In the genomic region with DNA sequence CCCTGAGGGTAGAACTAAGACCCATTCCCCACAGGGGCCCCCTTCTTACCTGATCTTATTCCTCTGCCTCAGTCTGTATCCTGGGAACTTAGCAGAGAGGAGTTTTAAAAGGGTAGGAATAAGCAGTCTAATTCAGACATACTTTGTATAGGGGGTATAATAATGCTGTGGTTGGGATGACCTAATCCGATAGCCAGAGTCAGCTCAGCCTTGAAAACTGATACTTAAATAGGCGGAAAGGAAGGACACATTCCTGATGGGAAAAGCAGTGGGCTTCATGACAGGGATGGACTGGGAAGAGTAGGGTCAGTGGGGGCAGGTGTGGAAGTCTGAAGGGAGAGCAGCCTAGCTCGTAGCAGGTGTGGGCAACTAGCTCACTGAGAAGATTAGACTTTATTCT, we compare ENCODE assay signal across 13 cellular contexts. TPM values are rescaled to one million over a fixed set of nuclear protein-coding genes. Genes with fewer than 3 reads are reported as not detected.
A peak's percentile ranks its signal among the peaks of the same experiment; 100 is the strongest.
DNase-seq lines count a peak whose midpoint lies in the region; ATAC-seq, FAIRE-seq and TF ChIP-seq lines count a peak whose summit lies in the region.
"Had no signal": no experiment of that assay in that cellular context is flagged by ENCODE, and none has a peak within 500 bp of the region (broad histone marks: within the 10 kb centered on the region; RNA-seq: fewer than 3 reads in every experiment).

No MANE protein-coding gene starts in this region.

- no peak overlapping the region for H3K9ac ChIP-seq in rectal smooth muscle tissue (ENCODE audit: low read length)

- no peak for TF ChIP-seq EP300 in ovary (IDR thresholded peaks at IDR 0.05)

- no peaks in the 10 kb centered on the region for H3K27me3 ChIP-seq in left ventricle myocardium inferior (ENCODE audit: low read depth)
- no peaks in the 10 kb centered on the region for H3K27me3 ChIP-seq in dorsolateral prefrontal cortex
- H3K27me3 ChIP-seq in rectal smooth muscle tissue (ENCODE audit: control insufficient read depth, insufficient read depth, low read length) = no peaks in the 10 kb centered on the region
- no peaks in the 10 kb centered on the region for H3K27me3 ChIP-seq in ovary

- no peak for TF ChIP-seq POLR2A in ovary (IDR thresholded peaks at IDR 0.05)

- no peaks in the 10 kb centered on the region for H3K9me3 ChIP-seq in left ventricle myocardium inferior (replicated peaks)
- H3K9me3 ChIP-seq in ovary = no peaks in the 10 kb centered on the region
- H3K9me3 ChIP-seq: mucosa of descending colon had no signal

- no peak for FAIRE-seq in RCC 7860 (lab: Jason Lieb, UNC)

- 46 to 54% (median 54%) methylated on average over 3 of the region's 3 CpGs for WGBS in ovary, 3 donors

- no peak for DNase-seq in left ventricle myocardium inferior
- no peak for DNase-seq in cardiac septum (ENCODE audit: low spot score)
- no peak for DNase-seq in dorsolateral prefrontal cortex
- no peak for DNase-seq in ovary
- no peak for DNase-seq in RCC 7860 (ENCODE audit: low spot score)
- DNase-seq in NCI-H345 (lab: John Stamatoyannopoulos, UW) = no peak
- DNase-seq: Calu3, KG1, mucosa of descending colon, NCI-H1417 treated with DMSO at 0.1 percent for 48 hours, NCI-H446 had no signal

- no peak for TF ChIP-seq CTCF in left ventricle myocardium inferior (IDR thresholded peaks at IDR 0.05; ENCODE audit: borderline replicate concordance)
- no peak for TF ChIP-seq CTCF in dorsolateral prefrontal cortex (IDR thresholded peaks at IDR 0.05 in 54 of 56, conservative IDR thresholded peaks at IDR 0.05 in 2 of 56; ENCODE audit: low read depth in 1 of 56, partially characterized antibody in 56 of 56)
- no peak for TF ChIP-seq CTCF in ovary (IDR thresholded peaks at IDR 0.05)

- peaks cover 50% of the 10 kb centered on the region for H3K4me1 ChIP-seq in left ventricle myocardium inferior
- H3K4me1 ChIP-seq in rectal smooth muscle tissue (ENCODE audit: control insufficient read depth, insufficient read depth, low read length) = peaks cover 20% of the 10 kb centered on the region
- peaks cover 3% of the 10 kb centered on the region for H3K4me1 ChIP-seq in ovary (ENCODE audit: insufficient read depth)

- no peak for ATAC-seq in GM18861 (IDR thresholded peaks at IDR 0.05; ENCODE audit: unreplicated experiment)

- H3K4me3 ChIP-seq in left ventricle myocardium inferior (no peak overlapping the region), dorsolateral prefrontal cortex (peak overlapping the region in 4 of 59 donors; percentile 2 to 15 (median 6)), rectal smooth muscle tissue (ENCODE audit: low read length) (no peak overlapping the region), ovary (no peak overlapping the region)
- H3K4me3 ChIP-seq: mucosa of descending colon had no signal

- H3K36me3 ChIP-seq in left ventricle myocardium inferior (peaks cover 46% of the 10 kb centered on the region), rectal smooth muscle tissue (ENCODE audit: control insufficient read depth, insufficient read depth, low read length) (peaks cover 26% of the 10 kb centered on the region), ovary (no peaks in the 10 kb centered on the region)

- H3K27ac ChIP-seq in left ventricle myocardium inferior (replicated peaks) = peak overlapping the region; percentile 78
- H3K27ac ChIP-seq in dorsolateral prefrontal cortex = peak overlapping the region in 56 of 59 donors; percentile 3 to 86 (median 66)
- H3K27ac ChIP-seq in rectal smooth muscle tissue (ENCODE audit: low read depth, low read length) = peak overlapping the region; percentile 81
- H3K27ac ChIP-seq in ovary = peak overlapping the region in 1 of 2 donors; percentile 55

- intact Hi-C loops in left ventricle myocardium inferior (cut with micrococcal nuclease) = loop anchor here (5.0 kb wide), 1 partner anchor 66 kb away; no protein-coding TSS in a partner anchor
- intact Hi-C loops in cardiac septum (cut with DNase I) = loop anchor here (2.0 to 10.0 kb wide), 3 partner anchors 41 to 438 kb away; a partner anchor contains a TSS
- intact Hi-C loops in dorsolateral prefrontal cortex (cut with DNase I) = loop anchor here (2.0 to 5.0 kb wide), 3 partner anchors 34 to 441 kb away; no protein-coding TSS in a partner anchor
- intact Hi-C loops in ovary (cut with DNase I) = loop anchor here in 3 of 4 donors (5.0 kb wide), 3 partner anchors 61 to 76 kb away; a partner anchor contains a TSS

RNA-seq across cellular contexts. Expression of a gene that starts 52.2 kb away (rescaled TPM):
- total RNA-seq in left ventricle myocardium inferior (25.4 TPM), cardiac septum (34.2 TPM), dorsolateral prefrontal cortex (10 to 100 TPM; 37.3 to 76.3 (median 48.8) TPM), ovary (10 to 100 TPM; 13.2 to 51.1 (median 36.6) TPM)
- polyA plus RNA-seq in ovary = 10 to 100 TPM; 20.5 to 29.6 TPM
